ENCODE assay signal across 20 cellular contexts in the genomic region with DNA sequence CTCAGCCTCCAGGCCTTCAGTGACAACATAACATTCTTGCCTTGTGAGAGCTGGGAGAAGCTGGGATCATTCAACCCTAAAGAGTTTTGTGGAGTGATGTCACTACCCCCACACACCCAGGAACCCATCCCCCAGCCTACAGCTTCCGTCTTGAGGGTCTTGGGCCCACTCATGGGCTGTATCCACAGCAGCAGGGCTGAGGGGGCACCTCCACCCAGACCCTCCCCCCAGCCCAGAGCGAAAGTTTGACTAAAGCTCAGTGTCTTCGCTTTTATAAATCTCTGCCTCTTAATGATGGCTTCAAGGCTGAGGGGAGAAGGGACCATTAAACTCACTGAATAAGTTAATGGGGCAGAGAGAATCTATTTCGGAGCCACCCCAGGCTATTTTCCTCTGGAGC. TPM values are rescaled to one million over a fixed set of nuclear protein-coding genes. Genes with fewer than 3 reads are reported as not detected.
DNase-seq lines count a peak whose midpoint lies in the region; ATAC-seq and TF ChIP-seq lines count a peak whose summit lies in the region.
"Had no signal": no experiment of that assay in that cellular context is flagged by ENCODE, and none has a peak within 500 bp of the region (broad histone marks: within the 10 kb centered on the region; RNA-seq: fewer than 3 reads in every experiment).

No MANE protein-coding gene starts in this region.

- no peak overlapping the region for H3K4me2 ChIP-seq in mesendoderm (ENCODE audit: low read length)
- H3K4me2 ChIP-seq in GM23248 (ENCODE audit: unreplicated experiment), result no peak overlapping the region
- H3K4me2 ChIP-seq: BLaER1 had no signal

- H3K4me1 Mint-ChIP-seq in WTC11, result peaks cover 26% of the 10 kb centered on the region
- H3K4me1 Mint-ChIP-seq in Calu3 (ENCODE audit: low read depth, unreplicated experiment), result no peaks in the 10 kb centered on the region
- H3K4me1 Mint-ChIP-seq: CD14-positive monocyte; CD4-positive, alpha-beta memory T cell had no signal

- no peak overlapping the region for H3K4ac ChIP-seq in mesendoderm (ENCODE audit: low read depth, low read length)

- H2BK5ac ChIP-seq in mesendoderm (ENCODE audit: low read length), result no peak overlapping the region

- no peaks in the 10 kb centered on the region for H3F3A ChIP-seq in GM23248 (ENCODE audit: insufficient read depth)

- no peaks in the 10 kb centered on the region for H3K79me2 ChIP-seq in mesendoderm (ENCODE audit: control insufficient read depth, insufficient read depth, low read length)
- H3K79me2 ChIP-seq in GM23248 (ENCODE audit: insufficient read depth), result no peaks in the 10 kb centered on the region

- H3K4me3 Mint-ChIP-seq in WTC11 (no peak overlapping the region), Calu3 (ENCODE audit: low read depth, unreplicated experiment) (no peak overlapping the region)
- H3K4me3 Mint-ChIP-seq: CD14-positive monocyte; CD4-positive, alpha-beta memory T cell had no signal

- H3K9me2 ChIP-seq in GM23248 (ENCODE audit: insufficient read depth), result no peaks in the 10 kb centered on the region

- H3K27me3 ChIP-seq in mesendoderm (ENCODE audit: insufficient read depth, low read length, poor library complexity), result no peaks in the 10 kb centered on the region
- H3K27me3 ChIP-seq in GM23248 (replicated peaks; ENCODE audit: insufficient read depth), result no peaks in the 10 kb centered on the region; the same call in 1 of the 2 replicates
- H3K27me3 ChIP-seq: BLaER1 had no signal

- H3K36me3 ChIP-seq in mesendoderm (ENCODE audit: control insufficient read depth, insufficient read depth, low read length), result no peaks in the 10 kb centered on the region
- H3K36me3 ChIP-seq in GM23248 (ENCODE audit: low read depth), result no peaks in the 10 kb centered on the region
- H3K36me3 ChIP-seq: BLaER1, HAP-1 had no signal

- no peak overlapping the region for H4K8ac ChIP-seq in mesendoderm (ENCODE audit: low read depth, low read length)

- no TSS peak for BruUV-seq in Calu3 (replicated peaks; lab: Mats Ljungman, UMichigan)

- in situ Hi-C loops in GM23248 (cut with MboI), result no loop called here

- H2AK5ac ChIP-seq in mesendoderm (ENCODE audit: low read length), result no peak overlapping the region

- H3K56ac ChIP-seq in mesendoderm (ENCODE audit: low read length), result no peak overlapping the region

- no peak for TF ChIP-seq CTCF in WTC11 (IDR thresholded peaks at IDR 0.05)
- TF ChIP-seq CTCF in Calu3 (IDR thresholded peaks at IDR 0.05; ENCODE audit: unreplicated experiment), result no peak

- POLR2A ChIA-PET in WTC11 (lab: Charles Lee), result interaction anchor here (0.6 kb wide), 1 partner anchor 15 kb away, joined by 3 read pairs; no protein-coding TSS in a partner anchor

- no peak overlapping the region for H3K27ac Mint-ChIP-seq in WTC11
- H3K27ac Mint-ChIP-seq in Calu3 (ENCODE audit: unreplicated experiment), result no peak overlapping the region
- H3K27ac Mint-ChIP-seq: CD14-positive monocyte had no signal

- H3K9me3 Mint-ChIP-seq in WTC11 (peaks cover 20% of the 10 kb centered on the region), Calu3 (ENCODE audit: low read depth, unreplicated experiment) (no peaks in the 10 kb centered on the region)
- H3K9me3 Mint-ChIP-seq: CD4-positive, alpha-beta memory T cell had no signal

- no peak overlapping the region for H3K23ac ChIP-seq in mesendoderm (ENCODE audit: low read length)

- H3K79me1 ChIP-seq in mesendoderm (ENCODE audit: low read length), result no peaks in the 10 kb centered on the region

- intact Hi-C loops in Calu3 (cut with micrococcal nuclease; ENCODE audit: unreplicated experiment), result no loop called here

- no peak overlapping the region for H3K4me3 ChIP-seq in mesendoderm (ENCODE audit: low read length)
- no peak overlapping the region for H3K4me3 ChIP-seq in GM23248
- H3K4me3 ChIP-seq: BLaER1, GM12878, HAP-1 had no signal

- H3K27ac ChIP-seq in caudate nucleus (ENCODE audit: low read depth, low read length) (peak overlapping the region; percentile 4), mesendoderm (ENCODE audit: low read depth, low read length) (no peak overlapping the region), GM23248 (no peak overlapping the region)
- H3K27ac ChIP-seq: BLaER1 had no signal

- H2BK120ac ChIP-seq in mesendoderm (ENCODE audit: low read depth, low read length), result no peak overlapping the region

- no peak overlapping the region for H3K9ac ChIP-seq in mesendoderm (ENCODE audit: low read length)
- no peak overlapping the region for H3K9ac ChIP-seq in GM23248
- H3K9ac ChIP-seq: BLaER1 had no signal

- no peaks in the 10 kb centered on the region for H4K20me1 ChIP-seq in GM23248 (ENCODE audit: insufficient read depth)
- H4K20me1 ChIP-seq: BLaER1 had no signal

- DNase-seq in WTC11 (ENCODE audit: low spot score) (no peak), caudate nucleus (lab: John Stamatoyannopoulos, UW) (no peak), mesendoderm (peak; percentile 14), renal cortical epithelial cell (ENCODE audit: low read depth) (peak; percentile 7), GM23248 (no peak), globus pallidus (ENCODE audit: low spot score) (no peak), NCI-H2171 treated with DMSO at 0.1 percent for 48 hours (lab: John Stamatoyannopoulos, UW) (no peak), Calu3 (no peak)
- DNase-seq: 8988T; CD4-positive, alpha-beta memory T cell; DMS 273 treated with DMSO at 0.1 percent for 48 hours; DMS53; DND-41; EL had no signal

- H2AFZ ChIP-seq in GM23248, result no peak overlapping the region

- CTCF ChIA-PET in WTC11 (lab: Charles Lee) (no interaction called here), Calu3 (lab: Charles Lee) (no interaction called here)

- peaks cover 14% of the 10 kb centered on the region for H3K36me3 Mint-ChIP-seq in WTC11
- no peaks in the 10 kb centered on the region for H3K36me3 Mint-ChIP-seq in Calu3 (ENCODE audit: insufficient read depth, unreplicated experiment)
- H3K36me3 Mint-ChIP-seq: CD14-positive monocyte; CD4-positive, alpha-beta memory T cell had no signal

- H3K4me1 ChIP-seq in mesendoderm (ENCODE audit: control insufficient read depth, low read depth, low read length), result no peaks in the 10 kb centered on the region
- no peaks in the 10 kb centered on the region for H3K4me1 ChIP-seq in GM23248 (ENCODE audit: insufficient read depth)
- H3K4me1 ChIP-seq: BLaER1, HAP-1 had no signal

- H3K9me3 ChIP-seq in GM23248 (ENCODE audit: low read depth), result no peaks in the 10 kb centered on the region
- H3K9me3 ChIP-seq: BLaER1, HAP-1 had no signal

- H4K5ac ChIP-seq in mesendoderm (ENCODE audit: low read length), result no peak overlapping the region

- H3K27me3 Mint-ChIP-seq in WTC11 (ENCODE audit: low read depth), result no peaks in the 10 kb centered on the region
- H3K27me3 Mint-ChIP-seq in Calu3 (ENCODE audit: unreplicated experiment), result peaks cover 90% of the 10 kb centered on the region

- peak; percentile 26; the same call in 1 of the 2 replicates for ATAC-seq in WTC11
- ATAC-seq: GM12878, HepG2 had no signal

- no peak overlapping the region for H3K18ac ChIP-seq in mesendoderm (ENCODE audit: low read length)

- WGBS in mesendoderm (ENCODE audit: extremely low coverage, insufficient coverage, low lambda C conversion rate), result no CpG with 5 or more reads among the region's 4 CpGs
- 22 to 28% methylated on average over 4 of the region's 4 CpGs for WGBS in GM23248 (ENCODE audit: low coverage in 1 of 2, low lambda C conversion rate in 2 of 2, missing lambda C conversion rate in 2 of 2), 2 experiments

- H2BK15ac ChIP-seq in mesendoderm (replicated peaks; ENCODE audit: low read depth), result no peak overlapping the region

TF ChIP-seq in WTC11, 78 proteins besides CTCF, POLR2A, EP300 and RAD21 (continues in another document):
- no peak for TF ChIP-seq OVOL2 (CRISPR knock-in tag; IDR thresholded peaks at IDR 0.05; ENCODE audit: borderline replicate concordance)
- TF ChIP-seq JAZF1 (CRISPR knock-in tag; IDR thresholded peaks at IDR 0.05), result no peak
- TF ChIP-seq, protein P1, sequence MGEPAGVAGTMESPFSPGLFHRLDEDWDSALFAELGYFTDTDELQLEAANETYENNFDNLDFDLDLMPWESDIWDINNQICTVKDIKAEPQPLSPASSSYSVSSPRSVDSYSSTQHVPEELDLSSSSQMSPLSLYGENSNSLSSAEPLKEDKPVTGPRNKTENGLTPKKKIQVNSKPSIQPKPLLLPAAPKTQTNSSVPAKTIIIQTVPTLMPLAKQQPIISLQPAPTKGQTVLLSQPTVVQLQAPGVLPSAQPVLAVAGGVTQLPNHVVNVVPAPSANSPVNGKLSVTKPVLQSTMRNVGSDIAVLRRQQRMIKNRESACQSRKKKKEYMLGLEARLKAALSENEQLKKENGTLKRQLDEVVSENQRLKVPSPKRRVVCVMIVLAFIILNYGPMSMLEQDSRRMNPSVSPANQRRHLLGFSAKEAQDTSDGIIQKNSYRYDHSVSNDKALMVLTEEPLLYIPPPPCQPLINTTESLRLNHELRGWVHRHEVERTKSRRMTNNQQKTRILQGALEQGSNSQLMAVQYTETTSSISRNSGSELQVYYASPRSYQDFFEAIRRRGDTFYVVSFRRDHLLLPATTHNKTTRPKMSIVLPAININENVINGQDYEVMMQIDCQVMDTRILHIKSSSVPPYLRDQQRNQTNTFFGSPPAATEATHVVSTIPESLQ (CRISPR knock-in tag; IDR thresholded peaks at IDR 0.05), result no peak
- no peak for TF ChIP-seq FOXK1 (CRISPR knock-in tag; IDR thresholded peaks at IDR 0.05)
- TF ChIP-seq HMGA2 (CRISPR knock-in tag; IDR thresholded peaks at IDR 0.05), result no peak
- no peak for TF ChIP-seq NFATC4 (CRISPR knock-in tag; IDR thresholded peaks at IDR 0.05)
- no peak for TF ChIP-seq ELF4 (CRISPR knock-in tag; IDR thresholded peaks at IDR 0.05; ENCODE audit: low read depth)
- no peak for TF ChIP-seq TP53 (CRISPR knock-in tag; IDR thresholded peaks at IDR 0.05)
- no peak for TF ChIP-seq EMX1 (CRISPR knock-in tag; IDR thresholded peaks at IDR 0.05)
- no peak for TF ChIP-seq NFE2L1 (CRISPR knock-in tag; IDR thresholded peaks at IDR 0.05)
- TF ChIP-seq ZNF423 (CRISPR knock-in tag; IDR thresholded peaks at IDR 0.05), result no peak
- no peak for TF ChIP-seq ATF1 (CRISPR knock-in tag; IDR thresholded peaks at IDR 0.05)
- no peak for TF ChIP-seq NFYB (CRISPR knock-in tag; conservative IDR thresholded peaks at IDR 0.05; ENCODE audit: low read depth)

RNA-seq across cellular contexts. Expression of a gene that starts 23.8 kb away (rescaled TPM):
- total RNA-seq in WTC11 (2021) (8.2 to 12.3 TPM (median 10.3 TPM) in 3 replicates), renal cortical epithelial cell (under 0.01 TPM in 1 of 2 replicates, not detected in the other), Calu3 (2022) (not detected in 2 replicates)
- polyA plus RNA-seq in mesendoderm (2013, experiment 1 of 2), result 0.58 TPM
- polyA plus RNA-seq in mesendoderm (2013, experiment 2 of 2), result 0.55 TPM
- total RNA-seq in GM23248 (2014; rRNA removed; shearing (Covaris generic)), result not detected in 2 replicates
- polyA plus RNA-seq in GM23248 (2016; fragmentation: Nextera tagmentation; extraction: Ambion mirVana), result not detected in 2 replicates
- total RNA-seq: A673, GM12878, HepG2 had no signal
- polyA plus RNA-seq: CD14-positive monocyte; CD4-positive, alpha-beta memory T cell; GM12878; HepG2 had no signal

Comparison
In these comparisons a context has a peak if more than half of its experiments do, and no peak if none do; other contexts are left out.
1. DNase-seq: peak in mesendoderm (single experiment) and renal cortical epithelial cell (single experiment); none in WTC11 (single experiment), caudate nucleus (0 of 61), GM23248 (single experiment), globus pallidus (single experiment), NCI-H2171 treated with DMSO at 0.1 percent for 48 hours (single experiment) and Calu3 (single experiment).